Comparison of ENCODE assay signal across 19 cellular contexts in genomic region chr10:57593983-57594573, GRCh38.
A peak's percentile ranks its signal among the peaks of the same experiment; 100 is the strongest.
DNase-seq lines count a peak whose midpoint lies in the region; ATAC-seq, FAIRE-seq and TF ChIP-seq lines count a peak whose summit lies in the region.
"Had no signal": no experiment of that assay in that cellular context is flagged by ENCODE, and none has a peak within 500 bp of the region (broad histone marks: within the 10 kb centered on the region; RNA-seq: fewer than 3 reads in every experiment).

No MANE protein-coding gene starts in this region.

- 95% methylated on average over 1 of the region's 1 CpG for WGBS in smooth muscle cell (ENCODE audit: low lambda C conversion rate)

- FAIRE-seq in colon (lab: Jason Lieb, UNC): peak; percentile 82
- FAIRE-seq: astrocyte, K562 had no signal

- no peak overlapping the region for H3K4me2 ChIP-seq in smooth muscle cell

- ATAC-seq in left lobe of liver (no peak), GM18907 (IDR thresholded peaks at IDR 0.05; ENCODE audit: unreplicated experiment) (no peak)
- ATAC-seq: K562 had no signal

- no peaks in the 10 kb centered on the region for H3K36me3 ChIP-seq in smooth muscle cell (ENCODE audit: low read depth)
- H3K36me3 ChIP-seq: Peyer's patch, transverse colon had no signal

- no peaks in the 10 kb centered on the region for H3K4me1 ChIP-seq in smooth muscle cell (ENCODE audit: low read depth)
- H3K4me1 ChIP-seq: Peyer's patch, transverse colon had no signal

- no peaks in the 10 kb centered on the region for H4K20me1 ChIP-seq in smooth muscle cell (ENCODE audit: low read depth)

- no peaks in the 10 kb centered on the region for H3K9me3 ChIP-seq in smooth muscle cell (replicated peaks; ENCODE audit: low read depth)
- H3K9me3 ChIP-seq: Peyer's patch, transverse colon had no signal

- H3K27me3 ChIP-seq in smooth muscle cell (ENCODE audit: low read depth): no peaks in the 10 kb centered on the region
- H3K27me3 ChIP-seq: Peyer's patch, transverse colon had no signal

- DNase-seq in SIG-M5 treated with dmso at 0.1 percent for 504 hours (lab: John Stamatoyannopoulos, UW; ENCODE audit: unreplicated experiment): peak; percentile 0
- no peak for DNase-seq in SIG-M5 (lab: John Stamatoyannopoulos, UW)
- DNase-seq in NCI-H69 (lab: John Stamatoyannopoulos, UW): peak; percentile 0
- no peak for DNase-seq in smooth muscle cell (lab: John Stamatoyannopoulos, UW; ENCODE audit: unreplicated experiment)
- DNase-seq in left lobe of liver (ENCODE audit: low spot score): no peak
- no peak for DNase-seq in LoVo (ENCODE audit: low spot score)
- DNase-seq: activated gamma-delta T cell treated with Interleukin-2 at 50 U/mL for 16 hours, cortex of kidney, head of caudate nucleus, islet precursor cell, midbrain, occipital lobe, Peyer's patch, T-helper 1 cell, transverse colon had no signal

- H3K79me2 ChIP-seq in smooth muscle cell (ENCODE audit: low read depth): no peaks in the 10 kb centered on the region

- no peak overlapping the region for H2AFZ ChIP-seq in smooth muscle cell (ENCODE audit: low read depth)

- no peak overlapping the region for H3K4me3 ChIP-seq in smooth muscle cell
- H3K4me3 ChIP-seq: K562, Peyer's patch, transverse colon had no signal

- no peak overlapping the region for H3K9ac ChIP-seq in smooth muscle cell (ENCODE audit: low read depth)

- peak; percentile 34 for TF ChIP-seq CTCF in smooth muscle cell (IDR thresholded peaks at IDR 0.05; ENCODE audit: borderline replicate concordance, insufficient read depth, poor library complexity, severe bottlenecking)

- no peak overlapping the region for H3K27ac ChIP-seq in smooth muscle cell (ENCODE audit: low read depth)
- H3K27ac ChIP-seq: Peyer's patch, transverse colon had no signal

- H3F3A ChIP-seq in smooth muscle cell (ENCODE audit: low read depth): no peaks in the 10 kb centered on the region

Comparison
In these comparisons a context has a peak if more than half of its experiments do, and no peak if none do; other contexts are left out.
1. DNase-seq: peak in SIG-M5 treated with dmso at 0.1 percent for 504 hours (single experiment) and NCI-H69 (single experiment); none in SIG-M5 (single experiment), smooth muscle cell (single experiment), left lobe of liver (single experiment) and LoVo (single experiment).